ENCODE assay signal across 22 cellular contexts in genomic region chr1:39700348-39700747, GRCh38. TPM values are rescaled to one million over a fixed set of nuclear protein-coding genes. Genes with fewer than 3 reads are reported as not detected.
"Had no signal": no experiment of that assay in that cellular context is flagged by ENCODE, and none has a peak within 500 bp of the region (broad histone marks: within the 10 kb centered on the region; RNA-seq: fewer than 3 reads in every experiment).

No MANE protein-coding gene starts in this region.

- H3K4me3 ChIP-seq: sigmoid colon, skin epidermis, transverse colon had no signal

- H3K27me3 ChIP-seq: right atrium auricular region, sigmoid colon had no signal

- H3K4me1 Mint-ChIP-seq: immature natural killer cell; stimulated activated naive B cell treated with anti-CD40 and anti-IgM and Interleukin-4, amounts not matched to agents 10 μg/mL and 1 μg/mL and 100 μg/mL, for 72 hours had no signal

- DNase-seq: effector memory CD8-positive, alpha-beta T cell; esophagus squamous epithelium; immature natural killer cell; kidney; naive thymus-derived CD4-positive, alpha-beta T cell; nephron progenitor cell; sigmoid colon; stimulated activated CD4-positive, alpha-beta T cell treated with anti-CD3 and anti-CD28 coated beads, Interleukin-2, amount 100 ng/mL, for 24 hours; stimulated activated CD4-positive, alpha-beta T cell treated with anti-CD3 and anti-CD28 coated beads, Interleukin-4, amount 100 ng/mL, for 4 hours; stimulated activated naive B cell treated with anti-CD40 and anti-IgM and Interleukin-4, amounts not matched to agents 10 μg/mL and 1 μg/mL and 100 μg/mL, for 72 hours; stimulated activated naive CD8-positive, alpha-beta T cell treated with anti-CD3 and anti-CD28 coated beads, Interleukin-15, amount 100 ng/mL, for 72 hours; transverse colon had no signal

- H3K27ac ChIP-seq: sigmoid colon, skin epidermis, transverse colon had no signal

- H3K4me3 Mint-ChIP-seq: dendritic cell treated with granulocyte-macrophage colony-stimulating factor and Interleukin-4, amounts not matched to agents 40 ng/mL and 50 ng/mL, for 4 days; effector memory CD8-positive, alpha-beta T cell; immature natural killer cell; naive thymus-derived CD4-positive, alpha-beta T cell; stimulated activated naive B cell treated with anti-CD40 and anti-IgM and Interleukin-4, amounts not matched to agents 10 μg/mL and 1 μg/mL and 100 μg/mL, for 72 hours; stimulated activated naive CD8-positive, alpha-beta T cell treated with anti-CD3 and anti-CD28 coated beads, Interleukin-15, amount 100 ng/mL, for 72 hours had no signal

- H3K9me3 ChIP-seq: esophagus squamous epithelium, right atrium auricular region, sigmoid colon, thoracic aorta, transverse colon had no signal

- H3K36me3 Mint-ChIP-seq: immature natural killer cell; naive thymus-derived CD4-positive, alpha-beta T cell; stimulated activated naive B cell treated with anti-CD40 and anti-IgM and Interleukin-4, amounts not matched to agents 10 μg/mL and 1 μg/mL and 100 μg/mL, for 72 hours had no signal

- H3K36me3 ChIP-seq: esophagus squamous epithelium, right atrium auricular region, sigmoid colon, thoracic aorta, transverse colon had no signal

- FAIRE-seq: colon, kidney had no signal

- H3K27ac Mint-ChIP-seq: dendritic cell treated with granulocyte-macrophage colony-stimulating factor and Interleukin-4, amounts not matched to agents 40 ng/mL and 50 ng/mL, for 4 days; effector memory CD8-positive, alpha-beta T cell; immature natural killer cell; naive thymus-derived CD4-positive, alpha-beta T cell; nephron progenitor cell; stimulated activated naive B cell treated with anti-CD40 and anti-IgM and Interleukin-4, amounts not matched to agents 10 μg/mL and 1 μg/mL and 100 μg/mL, for 72 hours; stimulated activated naive CD8-positive, alpha-beta T cell treated with anti-CD3 and anti-CD28 coated beads, Interleukin-15, amount 100 ng/mL, for 72 hours had no signal

- ATAC-seq: effector memory CD8-positive, alpha-beta T cell; naive thymus-derived CD4-positive, alpha-beta T cell; stimulated activated naive B cell treated with anti-CD40 and anti-IgM and Interleukin-4, amounts not matched to agents 10 μg/mL and 1 μg/mL and 100 μg/mL, for 72 hours; stimulated activated naive CD8-positive, alpha-beta T cell treated with anti-CD3 and anti-CD28 coated beads, Interleukin-15, amount 100 ng/mL, for 72 hours had no signal

- H3K9me3 Mint-ChIP-seq: dendritic cell treated with granulocyte-macrophage colony-stimulating factor and Interleukin-4, amounts not matched to agents 40 ng/mL and 50 ng/mL, for 4 days; effector memory CD8-positive, alpha-beta T cell; immature natural killer cell; naive thymus-derived CD4-positive, alpha-beta T cell; stimulated activated naive B cell treated with anti-CD40 and anti-IgM and Interleukin-4, amounts not matched to agents 10 μg/mL and 1 μg/mL and 100 μg/mL, for 72 hours; stimulated activated naive CD8-positive, alpha-beta T cell treated with anti-CD3 and anti-CD28 coated beads, Interleukin-15, amount 100 ng/mL, for 72 hours had no signal

RNA-seq across cellular contexts. Expression of gene HPCAL4, which starts 9.1 kb away (rescaled TPM):
- total RNA-seq: liver, lung microvascular endothelial cell, osteoblast, ureter had no signal
- polyA plus RNA-seq: liver had no signal

RNA-seq across cellular contexts. Expression of gene NT5C1A, which starts 28.4 kb away (rescaled TPM):
- total RNA-seq: epithelial cell of proximal tubule, esophagus squamous epithelium, lung microvascular endothelial cell, osteoblast, sigmoid colon, transverse colon, ureter had no signal
- polyA plus RNA-seq: immature natural killer cell; naive thymus-derived CD4-positive, alpha-beta T cell had no signal
